26 cellular contexts compared by ENCODE assay signal in genomic region chr10:43214956-43215561, GRCh38. TPM values are rescaled to one million over a fixed set of nuclear protein-coding genes. Genes with fewer than 3 reads are reported as not detected.
DNase-seq lines count a peak whose midpoint lies in the region; ATAC-seq, FAIRE-seq and TF ChIP-seq lines count a peak whose summit lies in the region.
"Had no signal": no experiment of that assay in that cellular context is flagged by ENCODE, and none has a peak within 500 bp of the region (broad histone marks: within the 10 kb centered on the region; RNA-seq: fewer than 3 reads in every experiment).

No MANE protein-coding gene starts in this region.

- H3K27ac ChIP-seq in temporal lobe (ENCODE audit: low read depth, low read length) = peak overlapping the region; percentile 55
- H3K27ac ChIP-seq: breast epithelium, coronary artery, left lung, neutrophil, psoas muscle had no signal

- H3K4me1 Mint-ChIP-seq in activated CD4-positive, alpha-beta T cell treated with anti-CD3 and anti-CD28 coated beads, Interleukin-2, amount 10 ng/mL, durations not matched to agents 7 days and 5 days = no peaks in the 10 kb centered on the region
- H3K4me1 Mint-ChIP-seq in progenitor cell of endocrine pancreas (ENCODE audit: low read depth) = no peaks in the 10 kb centered on the region
- H3K4me1 Mint-ChIP-seq in type B pancreatic cell (ENCODE audit: unreplicated experiment) = no peaks in the 10 kb centered on the region
- H3K4me1 Mint-ChIP-seq: activated T-helper 17 cell treated with anti-CD3 and anti-CD28 coated beads, Interleukin-2, amount 50 U/mL, for 72 hours had no signal

- CTCF ChIA-PET in activated CD4-positive, alpha-beta T cell treated with anti-CD3 and anti-CD28 coated beads, Interleukin-2, amount 10 ng/mL, durations not matched to agents 7 days and 5 days (lab: Charles Lee) = interaction anchor here (2.0 to 3.5 kb wide), 2 partner anchors 10 to 13 kb away, joined by 6 to 12 read pairs; no protein-coding TSS in a partner anchor

- no peak for TF ChIP-seq CTCF in progenitor cell of endocrine pancreas (IDR thresholded peaks at IDR 0.05; ENCODE audit: unreplicated experiment)
- TF ChIP-seq CTCF in type B pancreatic cell (conservative IDR thresholded peaks at IDR 0.05) = no peak

- no peak for FAIRE-seq in frontal cortex (lab: Jason Lieb, UNC)

- no peaks in the 10 kb centered on the region for H3K9me3 Mint-ChIP-seq in activated CD4-positive, alpha-beta T cell treated with anti-CD3 and anti-CD28 coated beads, Interleukin-2, amount 10 ng/mL, durations not matched to agents 7 days and 5 days
- H3K9me3 Mint-ChIP-seq in progenitor cell of endocrine pancreas (ENCODE audit: low read depth) = no peaks in the 10 kb centered on the region
- H3K9me3 Mint-ChIP-seq in type B pancreatic cell = no peaks in the 10 kb centered on the region
- H3K9me3 Mint-ChIP-seq: activated T-helper 17 cell treated with anti-CD3 and anti-CD28 coated beads, Interleukin-2, amount 50 U/mL, for 72 hours; CD4-positive, alpha-beta T cell; stimulated activated effector memory CD8-positive, alpha-beta T cell treated with anti-CD3 and anti-CD28 coated beads, Interleukin-12 subunit alpha, Interleukin-12 subunit beta, amount 100 ng/mL, for 72 hours had no signal

- DNase-seq in activated CD4-positive, alpha-beta T cell treated with anti-CD3 and anti-CD28 coated beads, Interleukin-2, amount 10 ng/mL, durations not matched to agents 7 days and 5 days = no peak
- no peak for DNase-seq in activated CD4-positive, alpha-beta T cell treated with anti-CD3 and anti-CD28 coated beads, Interleukin-2, amount 50 U/mL, for 1 hour
- DNase-seq in NCI-H69 (lab: John Stamatoyannopoulos, UW) = peak; percentile 43
- peak; percentile 40 to 63 for DNase-seq in frontal cortex (ENCODE audit: low spot score in 2 of 2)
- DNase-seq in progenitor cell of endocrine pancreas (ENCODE audit: low spot score, unreplicated experiment) = no peak
- no peak for DNase-seq in type B pancreatic cell (ENCODE audit: extremely low spot score, unreplicated experiment)
- DNase-seq: activated CD8-positive, alpha-beta T cell treated with anti-CD3 and anti-CD28 coated beads, Interleukin-2, amount 10 ng/mL, durations not matched to agents 7 days and 5 days; activated naive CD4-positive, alpha-beta T cell treated with anti-CD3 and anti-CD28 coated beads, Interleukin-2, amount 50 U/mL, for 16 hours; CD4-positive, alpha-beta T cell; DMS79 treated with DMSO at 0.1 percent for 48 hours; effector memory CD4-positive, alpha-beta T cell; erythroblast; GF-D8; NCI-H510A treated with DMSO at 0.1 percent for 48 hours; NK-92 treated with Interleukin-12 subunit alpha and Interleukin-12 subunit beta, amount 100 ng/mL, for 24 hours; stimulated activated CD4-positive, alpha-beta T cell treated with anti-CD3 and anti-CD28 coated beads, Interleukin-15, amount 100 ng/mL, for 24 hours had no signal

- H3K27ac Mint-ChIP-seq in activated CD4-positive, alpha-beta T cell treated with anti-CD3 and anti-CD28 coated beads, Interleukin-2, amount 10 ng/mL, durations not matched to agents 7 days and 5 days = peak overlapping the region; percentile 13
- H3K27ac Mint-ChIP-seq in progenitor cell of endocrine pancreas = no peak overlapping the region
- H3K27ac Mint-ChIP-seq in type B pancreatic cell = no peak overlapping the region
- H3K27ac Mint-ChIP-seq: activated CD8-positive, alpha-beta T cell treated with anti-CD3 and anti-CD28 coated beads, Interleukin-2, amount 10 ng/mL, durations not matched to agents 7 days and 5 days; activated T-helper 17 cell treated with anti-CD3 and anti-CD28 coated beads, Interleukin-2, amount 50 U/mL, for 72 hours; CD4-positive, alpha-beta T cell; stimulated activated effector memory CD8-positive, alpha-beta T cell treated with anti-CD3 and anti-CD28 coated beads, Interleukin-12 subunit alpha, Interleukin-12 subunit beta, amount 100 ng/mL, for 72 hours had no signal

- H3K27me3 Mint-ChIP-seq in activated CD4-positive, alpha-beta T cell treated with anti-CD3 and anti-CD28 coated beads, Interleukin-2, amount 10 ng/mL, durations not matched to agents 7 days and 5 days = peaks cover 1% of the 10 kb centered on the region
- peaks cover 8% of the 10 kb centered on the region for H3K27me3 Mint-ChIP-seq in progenitor cell of endocrine pancreas
- H3K27me3 Mint-ChIP-seq in type B pancreatic cell = peaks cover 13% of the 10 kb centered on the region
- H3K27me3 Mint-ChIP-seq: activated T-helper 17 cell treated with anti-CD3 and anti-CD28 coated beads, Interleukin-2, amount 50 U/mL, for 72 hours had no signal

- H3K4me3 Mint-ChIP-seq in activated CD4-positive, alpha-beta T cell treated with anti-CD3 and anti-CD28 coated beads, Interleukin-2, amount 10 ng/mL, durations not matched to agents 7 days and 5 days = no peak overlapping the region
- no peak overlapping the region for H3K4me3 Mint-ChIP-seq in progenitor cell of endocrine pancreas (ENCODE audit: low read depth)
- H3K4me3 Mint-ChIP-seq in type B pancreatic cell = no peak overlapping the region
- H3K4me3 Mint-ChIP-seq: activated CD8-positive, alpha-beta T cell treated with anti-CD3 and anti-CD28 coated beads, Interleukin-2, amount 10 ng/mL, durations not matched to agents 7 days and 5 days; activated T-helper 17 cell treated with anti-CD3 and anti-CD28 coated beads, Interleukin-2, amount 50 U/mL, for 72 hours; CD4-positive, alpha-beta T cell; stimulated activated effector memory CD8-positive, alpha-beta T cell treated with anti-CD3 and anti-CD28 coated beads, Interleukin-12 subunit alpha, Interleukin-12 subunit beta, amount 100 ng/mL, for 72 hours had no signal

- H3K36me3 Mint-ChIP-seq in activated CD4-positive, alpha-beta T cell treated with anti-CD3 and anti-CD28 coated beads, Interleukin-2, amount 10 ng/mL, durations not matched to agents 7 days and 5 days (ENCODE audit: low read depth) = no peaks in the 10 kb centered on the region
- no peaks in the 10 kb centered on the region for H3K36me3 Mint-ChIP-seq in progenitor cell of endocrine pancreas (ENCODE audit: insufficient read depth)
- H3K36me3 Mint-ChIP-seq in type B pancreatic cell = no peaks in the 10 kb centered on the region
- H3K36me3 Mint-ChIP-seq: stimulated activated effector memory CD8-positive, alpha-beta T cell treated with anti-CD3 and anti-CD28 coated beads, Interleukin-12 subunit alpha, Interleukin-12 subunit beta, amount 100 ng/mL, for 72 hours had no signal

- POLR2A ChIA-PET in activated CD4-positive, alpha-beta T cell treated with anti-CD3 and anti-CD28 coated beads, Interleukin-2, amount 10 ng/mL, durations not matched to agents 7 days and 5 days (lab: Charles Lee) = no interaction called here

- ATAC-seq in GM21619 (IDR thresholded peaks at IDR 0.05; ENCODE audit: unreplicated experiment) = no peak
- ATAC-seq: activated CD8-positive, alpha-beta T cell treated with anti-CD3 and anti-CD28 coated beads, Interleukin-2, amount 10 ng/mL, durations not matched to agents 7 days and 5 days; activated T-helper 17 cell treated with anti-CD3 and anti-CD28 coated beads, Interleukin-2, amount 50 U/mL, for 72 hours; left lung; psoas muscle; stimulated activated effector memory CD8-positive, alpha-beta T cell treated with anti-CD3 and anti-CD28 coated beads, Interleukin-12 subunit alpha, Interleukin-12 subunit beta, amount 100 ng/mL, for 72 hours had no signal

RNA-seq across cellular contexts. Expression of gene RASGEF1A, which starts 51.8 kb away (rescaled TPM):
- 1 to 10 TPM; 1.6 to 2.3 TPM for total RNA-seq in activated CD4-positive, alpha-beta T cell treated with anti-CD3 and anti-CD28 coated beads, Interleukin-2, amount 10 ng/mL, durations not matched to agents 7 days and 5 days
- total RNA-seq in frontal cortex = 11.4 TPM
- total RNA-seq in temporal lobe = 12.5 TPM
- total RNA-seq in progenitor cell of endocrine pancreas = 1.2 and 2.2 TPM in 2 replicates
- 0.90 and 1.3 TPM in 2 replicates for total RNA-seq in type B pancreatic cell (ENCODE audit: low replicate concordance)
- total RNA-seq: A172 had no signal

Comparison
In these comparisons a context has a peak if more than half of its experiments do, and no peak if none do; other contexts are left out.
1. DNase-seq: peak in NCI-H69 (single experiment) and frontal cortex (2 of 2); none in activated CD4-positive, alpha-beta T cell treated with anti-CD3 and anti-CD28 coated beads, Interleukin-2, amount 10 ng/mL, durations not matched to agents 7 days and 5 days (single experiment), activated CD4-positive, alpha-beta T cell treated with anti-CD3 and anti-CD28 coated beads, Interleukin-2, amount 50 U/mL, for 1 hour (single experiment), progenitor cell of endocrine pancreas (single experiment) and type B pancreatic cell (single experiment).